ENCODE assay signal across 21 cellular contexts in the genomic region with DNA sequence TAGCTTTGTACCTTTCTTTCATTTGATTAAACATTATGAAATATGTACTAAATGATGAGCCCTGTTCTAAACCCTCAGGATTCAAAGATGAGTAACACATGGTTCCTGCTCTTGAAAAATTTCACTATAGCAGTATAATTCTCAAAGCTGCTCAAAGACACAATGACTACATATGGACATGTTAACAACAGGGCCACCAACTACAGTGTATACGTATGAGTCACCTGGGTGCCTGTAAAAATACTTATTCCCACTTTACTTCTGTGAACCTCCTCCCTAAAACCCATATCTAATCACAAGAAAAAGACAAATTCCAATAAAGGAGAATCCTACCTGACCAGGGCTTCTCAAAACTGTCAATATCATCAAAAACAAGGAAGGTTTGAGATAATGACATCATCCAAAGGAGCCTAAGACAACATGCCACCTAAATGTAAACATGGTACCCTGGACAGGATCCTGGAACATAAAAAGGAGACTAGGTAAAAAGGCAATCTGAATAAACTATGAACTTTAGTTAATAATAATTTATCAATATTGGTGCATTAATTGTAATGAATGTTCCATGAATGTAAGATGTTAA.
DNase-seq lines count a peak whose midpoint lies in the region; ATAC-seq, FAIRE-seq and TF ChIP-seq lines count a peak whose summit lies in the region.
"Had no signal": no experiment of that assay in that cellular context is flagged by ENCODE, and none has a peak within 500 bp of the region (broad histone marks: within the 10 kb centered on the region; RNA-seq: fewer than 3 reads in every experiment).

No MANE protein-coding gene starts in this region.

- peaks cover 4% of the 10 kb centered on the region for H3K36me3 Mint-ChIP-seq in activated T-helper 17 cell treated with anti-CD3 and anti-CD28 coated beads, Interleukin-2, amount 50 U/mL, for 72 hours (ENCODE audit: low read depth)

- H3K4me1 ChIP-seq in A549: peaks cover 31% of the 10 kb centered on the region
- peaks cover 11 to 32% of the 10 kb centered on the region in 2 experiments for H3K4me1 ChIP-seq in HCT116 (ENCODE audit: control insufficient read depth in 1 of 2, insufficient read depth in 2 of 2, low read length in 2 of 2)
- H3K4me1 ChIP-seq in PC-9 (replicated peaks; ENCODE audit: insufficient read depth): peaks cover 45% of the 10 kb centered on the region

- no peaks in the 10 kb centered on the region for H3K27me3 ChIP-seq in HCT116 (ENCODE audit: insufficient read depth, low read length)
- H3K27me3 ChIP-seq in PC-9 (ENCODE audit: insufficient read depth, low read depth): no peaks in the 10 kb centered on the region

- H3K9ac ChIP-seq in HCT116 (ENCODE audit: low read length): no peak overlapping the region

- H3K27ac Mint-ChIP-seq in activated T-helper 17 cell treated with anti-CD3 and anti-CD28 coated beads, Interleukin-2, amount 50 U/mL, for 72 hours: no peak overlapping the region
- H3K27ac Mint-ChIP-seq: CD4-positive, alpha-beta T cell; GM23338 had no signal

- TF ChIP-seq POLR2A in A549 (IDR thresholded peaks at IDR 0.05; ENCODE audit: low read length): no peak
- TF ChIP-seq POLR2A in HCT116 (IDR thresholded peaks at IDR 0.05; ENCODE audit: borderline replicate concordance, extremely low read depth, insufficient read depth, insufficient read length): no peak

- intact Hi-C loops in HCT116 (cut with micrococcal nuclease): no loop called here
- intact Hi-C loops in PC-9 (cut with micrococcal nuclease; ENCODE audit: unreplicated experiment): no loop called here

- no peak for TF ChIP-seq CTCF in A549 (IDR thresholded peaks at IDR 0.05)
- no peak for TF ChIP-seq CTCF in HCT116 (IDR thresholded peaks at IDR 0.05 in 2 of 3, conservative IDR thresholded peaks at IDR 0.05 in 1 of 3; ENCODE audit: borderline replicate concordance in 1 of 3, insufficient read depth in 1 of 3, low read depth in 2 of 3, low read length in 2 of 3)
- TF ChIP-seq CTCF in PC-9 (conservative IDR thresholded peaks at IDR 0.05): no peak

- no peak for TF ChIP-seq RAD21 in A549 (conservative IDR thresholded peaks at IDR 0.05 in 1 of 2, IDR thresholded peaks at IDR 0.05 in 1 of 2)
- no peak for TF ChIP-seq RAD21 in HCT116 (IDR thresholded peaks at IDR 0.05; ENCODE audit: low read depth)

- H3K4me3 ChIP-seq in A549 (no peak overlapping the region), HCT116 (replicated peaks in 1 of 2; ENCODE audit: low read depth in 1 of 2, low read length in 2 of 2) (no peak overlapping the region), PC-9 (no peak overlapping the region)
- H3K4me3 ChIP-seq: GM23338 had no signal

- 94% methylated on average over 1 of the region's 1 CpG for WGBS in A549 (ENCODE audit: missing lambda C conversion rate)

- no peaks in the 10 kb centered on the region for H3K4me1 Mint-ChIP-seq in activated T-helper 17 cell treated with anti-CD3 and anti-CD28 coated beads, Interleukin-2, amount 50 U/mL, for 72 hours
- H3K4me1 Mint-ChIP-seq: GM23338 had no signal

- POLR2A ChIA-PET in A549 (lab: Yijun Ruan, JAX) (interaction anchor here (0.6 to 1.0 kb wide), 2 partner anchors 9 to 294 kb away, joined by 3 read pairs; no protein-coding TSS in a partner anchor), HCT116 (lab: Charles Lee) (no interaction called here), PC-9 (lab: Charles Lee; ENCODE audit: unreplicated experiment) (no interaction called here)

- H4K20me1 ChIP-seq in HCT116 (ENCODE audit: insufficient read depth) (no peaks in the 10 kb centered on the region), PC-9 (ENCODE audit: insufficient read depth) (no peaks in the 10 kb centered on the region)

- H3K9me2 ChIP-seq in HCT116 (ENCODE audit: insufficient read depth) (no peaks in the 10 kb centered on the region), PC-9 (ENCODE audit: insufficient read depth) (no peaks in the 10 kb centered on the region)

- H3F3A ChIP-seq in PC-9 (ENCODE audit: insufficient read depth, low read depth): peaks cover 40% of the 10 kb centered on the region

- H3K9me3 ChIP-seq in A549 (peaks cover 9% of the 10 kb centered on the region; the same call in 1 of the 3 replicates), HCT116 (ENCODE audit: control insufficient read depth in 1 of 2, insufficient read depth in 1 of 2, low read depth in 1 of 2, low read length in 2 of 2) (no peaks in the 10 kb centered on the region), PC-9 (ENCODE audit: insufficient read depth, low read depth) (no peaks in the 10 kb centered on the region)

- H3K27ac ChIP-seq in A549 (peak overlapping the region; percentile 74 to 87), HCT116 (ENCODE audit: low read depth, low read length) (no peak overlapping the region), PC-9 (peak overlapping the region; percentile 97), epithelial cell of prostate (peak overlapping the region; percentile 86)
- H3K27ac ChIP-seq: C4-2B had no signal

- no peak for TF ChIP-seq EP300 in A549 (IDR thresholded peaks at IDR 0.05)

- DNase-seq in A549 (ENCODE audit: low read depth in 1 of 2, low spot score in 1 of 2) (no peak), HCT116 (ENCODE audit: low read depth, low spot score) (no peak), PC-9 (no peak), epithelial cell of prostate (ENCODE audit: low read depth, low spot score) (no peak), T1000 (lab: John Stamatoyannopoulos, UW) (no peak)
- DNase-seq in activated CD4-positive, alpha-beta T cell treated with anti-CD3 and anti-CD28 coated beads for 48 hours: no peak
- DNase-seq: AML-193; CD4-positive, alpha-beta T cell; DMS153; DND-41; EL; IMR-90; Karpas-422; KBM-7 had no signal

- no peak for ATAC-seq in A549
- no peak for ATAC-seq in HCT116
- ATAC-seq in activated T-helper 17 cell treated with anti-CD3 and anti-CD28 coated beads, Interleukin-2, amount 50 U/mL, for 72 hours (replicated peaks): no peak
- ATAC-seq: GM23338 had no signal

- no peak overlapping the region for H3K4me3 Mint-ChIP-seq in activated T-helper 17 cell treated with anti-CD3 and anti-CD28 coated beads, Interleukin-2, amount 50 U/mL, for 72 hours
- H3K4me3 Mint-ChIP-seq: CD4-positive, alpha-beta T cell; GM23338 had no signal

- no peak for FAIRE-seq in A549 (lab: Jason Lieb, UNC)
- FAIRE-seq: G401.6, GM12892, GM18507, H54 had no signal

- no peaks in the 10 kb centered on the region for H3K79me2 ChIP-seq in HCT116 (ENCODE audit: insufficient read depth, low read length)
- H3K79me2 ChIP-seq in PC-9 (ENCODE audit: low read depth): no peaks in the 10 kb centered on the region

- H3K4me2 ChIP-seq in A549 (no peak overlapping the region), HCT116 (ENCODE audit: low read length) (no peak overlapping the region), PC-9 (no peak overlapping the region)
- H3K4me2 ChIP-seq: GM23338 had no signal

- H3K27me3 Mint-ChIP-seq in activated T-helper 17 cell treated with anti-CD3 and anti-CD28 coated beads, Interleukin-2, amount 50 U/mL, for 72 hours: peaks cover 4% of the 10 kb centered on the region

- no TSS peak for BruUV-seq in HCT116 (replicated peaks; lab: Mats Ljungman, UMichigan)
- BruUV-seq in PC-9 (replicated peaks; lab: Mats Ljungman, UMichigan): no TSS peak

- no peaks in the 10 kb centered on the region for H3K9me3 Mint-ChIP-seq in activated T-helper 17 cell treated with anti-CD3 and anti-CD28 coated beads, Interleukin-2, amount 50 U/mL, for 72 hours
- H3K9me3 Mint-ChIP-seq: GM23338 had no signal

- CTCF ChIA-PET in A549 (lab: Yijun Ruan, JAX) (interaction anchor here (1.8 kb wide), 1 partner anchor 23 kb away, joined by 5 read pairs; no protein-coding TSS in a partner anchor), HCT116 (lab: Charles Lee) (no interaction called here), PC-9 (lab: Charles Lee) (interaction anchor here (0.6 kb wide), 1 partner anchor 15 kb away, joined by 4 read pairs; no protein-coding TSS in a partner anchor)

- RAD21 ChIA-PET in HCT116 (lab: Charles Lee; ENCODE audit: low non-redundant PET in 1 of 2, low total read pairs in 2 of 2, uncharacterized antibody in 2 of 2, unreplicated experiment in 2 of 2): no interaction called here

- H3K36me3 ChIP-seq in HCT116 (ENCODE audit: control insufficient read depth in 1 of 2, insufficient read depth in 2 of 2, low read length in 2 of 2): no peaks in the 10 kb centered on the region
- H3K36me3 ChIP-seq in PC-9 (ENCODE audit: low read depth): no peaks in the 10 kb centered on the region

- H2AFZ ChIP-seq in HCT116 (ENCODE audit: low read depth, low read length, poor library complexity, severe bottlenecking): peak overlapping the region; percentile 65
- no peak overlapping the region for H2AFZ ChIP-seq in PC-9
- H2AFZ ChIP-seq: GM23338 had no signal

TF ChIP-seq in A549, 52 proteins besides CTCF, POLR2A, EP300 and RAD21 (continues in another document):
- TF ChIP-seq PHF8 (IDR thresholded peaks at IDR 0.05; ENCODE audit: borderline replicate concordance, low read depth) (no peak), MAFK (IDR thresholded peaks at IDR 0.05; ENCODE audit: partially characterized antibody) (peak; percentile 80)
- TF ChIP-seq, protein P1, sequence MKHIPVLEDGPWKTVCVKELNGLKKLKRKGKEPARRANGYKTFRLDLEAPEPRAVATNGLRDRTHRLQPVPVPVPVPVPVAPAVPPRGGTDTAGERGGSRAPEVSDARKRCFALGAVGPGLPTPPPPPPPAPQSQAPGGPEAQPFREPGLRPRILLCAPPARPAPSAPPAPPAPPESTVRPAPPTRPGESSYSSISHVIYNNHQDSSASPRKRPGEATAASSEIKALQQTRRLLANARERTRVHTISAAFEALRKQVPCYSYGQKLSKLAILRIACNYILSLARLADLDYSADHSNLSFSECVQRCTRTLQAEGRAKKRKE (CRISPR knock-in tag; IDR thresholded peaks at IDR 0.05; ENCODE audit: low read depth): no peak

TF ChIP-seq in HCT116, 20 proteins besides CTCF, POLR2A, EP300 and RAD21 (continues in another document):
- TF ChIP-seq CEBPB (IDR thresholded peaks at IDR 0.05; ENCODE audit: low read depth) (no peak), POLR2AphosphoS5 (IDR thresholded peaks at IDR 0.05; ENCODE audit: low read depth, low read length) (no peak), CBX3 (IDR thresholded peaks at IDR 0.05; ENCODE audit: low read depth) (no peak), TCF7L2 (IDR thresholded peaks at IDR 0.05; ENCODE audit: borderline replicate concordance, extremely low read depth, insufficient read depth, insufficient read length) (no peak)
